Comparison of ENCODE assay signal across 20 cellular contexts in genomic region chr3:189118896-189119295, GRCh38.
"Had no signal": no experiment of that assay in that cellular context is flagged by ENCODE, and none has a peak within 500 bp of the region (broad histone marks: within the 10 kb centered on the region; RNA-seq: fewer than 3 reads in every experiment).

No MANE protein-coding gene starts in this region.

- DNase-seq: KBM-7, MG63, NCI-H1092, NCI-H1105 treated with DMSO at 0.1 percent for 48 hours, NCI-H1417 treated with DMSO at 0.1 percent for 48 hours, NCI-H146, NCI-H1694 treated with DMSO at 0.1 percent for 48 hours, NCI-H1930, NCI-H2081, NCI-H2107, NCI-H2227 treated with DMSO at 0.1 percent for 48 hours, NCI-H524, NCI-H526 treated with DMSO at 0.1 percent for 48 hours, NCI-H748 treated with DMSO at 0.1 percent for 48 hours, SHP77, SK-N-SH had no signal

- FAIRE-seq: HTR-8/SVneo, RCC 7860 had no signal

- H3K9ac ChIP-seq: SK-N-SH had no signal

- H3K4me3 ChIP-seq: MG63 had no signal

- H3K4me2 ChIP-seq: SK-N-SH had no signal

- H3K27ac ChIP-seq: HL-60, RWPE1 had no signal

- H3K9me3 ChIP-seq: MG63, SK-N-SH had no signal

- H3K36me3 ChIP-seq: MG63 had no signal

- H3K27me3 ChIP-seq: MG63 had no signal
